ENCODE assay signal across 17 cellular contexts in the genomic region with DNA sequence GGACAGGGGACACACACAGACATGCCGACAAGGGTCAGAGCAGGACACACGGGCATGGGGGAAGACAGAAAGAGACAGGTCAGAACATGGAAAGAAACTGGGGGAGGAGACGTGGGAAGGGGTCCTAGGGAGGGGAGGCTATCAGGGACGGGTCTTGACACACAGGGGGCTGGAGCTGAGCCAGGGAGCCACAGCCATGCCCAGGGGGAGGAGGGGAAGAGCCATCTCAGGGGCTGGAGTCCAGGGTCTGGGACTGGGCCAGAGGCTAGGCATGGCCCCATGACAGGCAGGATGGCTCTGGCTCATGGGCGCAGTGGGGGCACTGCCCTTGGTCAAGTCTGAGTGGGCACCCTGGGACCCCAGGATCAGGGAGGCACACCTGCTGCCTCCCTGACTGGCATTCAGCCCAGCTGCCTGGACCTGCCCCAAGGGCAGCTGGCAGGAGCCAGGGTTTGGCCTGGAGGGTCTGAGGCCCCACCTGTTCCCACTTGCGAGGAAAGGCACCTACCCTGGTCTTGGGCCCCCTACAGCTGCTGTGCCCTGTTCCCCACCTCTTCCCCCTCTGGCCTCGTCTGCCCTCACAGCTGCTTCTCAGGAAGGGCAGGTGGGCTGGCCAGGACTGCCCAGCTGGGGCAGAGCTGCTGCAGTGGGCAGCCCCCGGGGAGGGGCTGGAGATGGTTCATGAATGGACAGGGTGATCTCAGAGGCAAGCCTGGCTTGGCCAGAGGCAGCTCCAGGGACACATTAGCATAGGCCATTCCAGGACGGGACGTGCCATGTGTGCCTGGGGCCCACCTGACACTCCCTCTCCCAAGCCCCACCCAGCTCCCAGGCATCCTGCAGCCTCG. TPM values are rescaled to one million over a fixed set of nuclear protein-coding genes. Genes with fewer than 3 reads are reported as not detected.
A peak's percentile ranks its signal among the peaks of the same experiment; 100 is the strongest.
DNase-seq lines count a peak whose midpoint lies in the region; ATAC-seq, FAIRE-seq and TF ChIP-seq lines count a peak whose summit lies in the region.
"Had no signal": no experiment of that assay in that cellular context is flagged by ENCODE, and none has a peak within 500 bp of the region (broad histone marks: within the 10 kb centered on the region; RNA-seq: fewer than 3 reads in every experiment).

No MANE protein-coding gene starts in this region.

- H3K36me3 Mint-ChIP-seq in endodermal cell (ENCODE audit: low read depth) (peaks cover 34% of the 10 kb centered on the region), neural progenitor cell (peaks cover 2% of the 10 kb centered on the region)

- no peaks in the 10 kb centered on the region for H3K9me3 Mint-ChIP-seq in endodermal cell
- no peaks in the 10 kb centered on the region for H3K9me3 Mint-ChIP-seq in neural progenitor cell

- intact Hi-C loops in transverse colon (cut with DNase I; ENCODE audit: low total_unique reads) = loop anchor here (5.0 kb wide), 1 partner anchor 462 kb away; no protein-coding TSS in a partner anchor

- TF ChIP-seq RAD21 in SK-N-SH (IDR thresholded peaks at IDR 0.05; ENCODE audit: low read length) = no peak

- no peaks in the 10 kb centered on the region for H3K27me3 Mint-ChIP-seq in endodermal cell (ENCODE audit: insufficient read depth)
- peaks cover 2% of the 10 kb centered on the region for H3K27me3 Mint-ChIP-seq in neural progenitor cell (ENCODE audit: insufficient read depth, low read depth)

- H3K4me3 ChIP-seq in SK-N-SH (ENCODE audit: low read depth in 2 of 2, low read length in 1 of 2) = no peak overlapping the region
- no peak overlapping the region for H3K4me3 ChIP-seq in endodermal cell (ENCODE audit: low read length)
- H3K4me3 ChIP-seq in neural progenitor cell = no peak overlapping the region
- no peak overlapping the region for H3K4me3 ChIP-seq in transverse colon

- no peak overlapping the region for H3K4me2 ChIP-seq in SK-N-SH
- H3K4me2 ChIP-seq in neural progenitor cell = no peak overlapping the region

- no peak overlapping the region for H3K9ac ChIP-seq in SK-N-SH
- no peak overlapping the region for H3K9ac ChIP-seq in endodermal cell (ENCODE audit: extremely low read depth, low read length, poor library complexity, severe bottlenecking)
- H3K9ac ChIP-seq in neural progenitor cell = no peak overlapping the region
- H3K9ac ChIP-seq: parathyroid adenoma had no signal

- WGBS in SK-N-SH (ENCODE audit: low lambda C conversion rate) = 78% methylated on average over 7 of the region's 11 CpGs
- 89 to 92% methylated on average over 5 to 11 of the region's 11 CpGs for WGBS in endodermal cell (ENCODE audit: insufficient coverage in 1 of 2, insufficient read length in 1 of 2), 2 experiments
- 66% methylated on average over 7 of the region's 11 CpGs; no CpG with 5 or more reads in 1 of the 2 donors for WGBS in transverse colon (ENCODE audit: low coverage in 1 of 2), 2 donors

- no peaks in the 10 kb centered on the region for H4K20me1 ChIP-seq in SK-N-SH (ENCODE audit: insufficient read depth)
- H4K20me1 ChIP-seq in neural progenitor cell (ENCODE audit: low read depth) = no peaks in the 10 kb centered on the region

- no peak for FAIRE-seq in H54 (lab: Jason Lieb, UNC)
- FAIRE-seq: H1 had no signal

- H3K9me3 ChIP-seq in SK-N-SH (no peaks in the 10 kb centered on the region), endodermal cell (ENCODE audit: control insufficient read depth, low read length) (no peaks in the 10 kb centered on the region), neural progenitor cell (ENCODE audit: low read depth) (no peaks in the 10 kb centered on the region), transverse colon (no peaks in the 10 kb centered on the region)

- DNase-seq in SK-N-SH (peak; percentile 55), endodermal cell (no peak), neural progenitor cell (ENCODE audit: low spot score) (no peak), transverse colon (no peak), H54 (ENCODE audit: insufficient read length, low spot score) (no peak), HT-29 (ENCODE audit: low spot score) (no peak), AG08395 (ENCODE audit: low spot score) (no peak)
- DNase-seq: activated CD4-positive, alpha-beta T cell treated with anti-CD3 and anti-CD28 coated beads, Interleukin-2, amount 50 U/mL, for 1 hour; mesendoderm; NCI-H2029; NCI-H774; RPMI8226; stimulated activated CD4-positive, alpha-beta T cell treated with anti-CD3 and anti-CD28 coated beads, Interleukin-1b, Interleukin-23, amount 100 ng/mL, for 48 hours; T-helper 9 cell had no signal

- CTCF ChIA-PET in SK-N-SH (lab: Yijun Ruan, JAX) = no interaction called here

- H3K27ac ChIP-seq in SK-N-SH (ENCODE audit: low read depth in 2 of 2, low read length in 1 of 2) (no peak overlapping the region), endodermal cell (ENCODE audit: low read depth, low read length) (no peak overlapping the region), neural progenitor cell (no peak overlapping the region), transverse colon (peak overlapping the region; percentile 19 to 98 (median 94))
- H3K27ac ChIP-seq: parathyroid adenoma had no signal

- no peak overlapping the region for H3K4me3 Mint-ChIP-seq in endodermal cell
- H3K4me3 Mint-ChIP-seq in neural progenitor cell = no peak overlapping the region

- H3F3A ChIP-seq in SK-N-SH (replicated peaks; ENCODE audit: insufficient read depth) (no peaks in the 10 kb centered on the region), neural progenitor cell (ENCODE audit: low read depth) (no peaks in the 10 kb centered on the region)

- no peaks in the 10 kb centered on the region for H3K9me2 ChIP-seq in SK-N-SH

- in situ Hi-C loops in transverse colon (cut with MboI; ENCODE audit: low pct_ligation_motif_present in 1 of 4, low pct_unique_long_range_greater_than_20kb in 1 of 4, low sequenced_read_pairs in 3 of 4) = no loop called here

- TF ChIP-seq CTCF in SK-N-SH (IDR thresholded peaks at IDR 0.05) = no peak
- TF ChIP-seq CTCF in endodermal cell (conservative IDR thresholded peaks at IDR 0.05) = no peak
- TF ChIP-seq CTCF in neural progenitor cell (IDR thresholded peaks at IDR 0.05) = no peak
- TF ChIP-seq CTCF in transverse colon (IDR thresholded peaks at IDR 0.05) = no peak

- peaks cover 3 to 24% of the 10 kb centered on the region in 2 experiments for H3K36me3 ChIP-seq in SK-N-SH (replicated peaks in 1 of 2; ENCODE audit: control insufficient read depth in 1 of 2, insufficient read depth in 2 of 2, low read length in 1 of 2)
- H3K36me3 ChIP-seq in endodermal cell (ENCODE audit: control insufficient read depth, insufficient read depth, low read length) = peaks cover 71% of the 10 kb centered on the region
- H3K36me3 ChIP-seq in neural progenitor cell = no peaks in the 10 kb centered on the region
- H3K36me3 ChIP-seq in transverse colon = peaks cover 0 to 10% (median 5%) of the 10 kb centered on the region in 4 donors

- H3K4me1 Mint-ChIP-seq in endodermal cell (peaks cover 10% of the 10 kb centered on the region), neural progenitor cell (peaks cover 7% of the 10 kb centered on the region)

- POLR2A ChIA-PET in SK-N-SH (lab: Yijun Ruan, JAX) = no interaction called here

- peaks cover 0 to 13% of the 10 kb centered on the region in 2 experiments; a peak in 1 of 4 replicates for H3K4me1 ChIP-seq in SK-N-SH (ENCODE audit: control insufficient read depth in 1 of 2, insufficient read depth in 2 of 2, low read depth in 1 of 2, low read length in 1 of 2)
- H3K4me1 ChIP-seq in endodermal cell (ENCODE audit: control insufficient read depth, insufficient read depth, low read length) = peaks cover 3% of the 10 kb centered on the region
- H3K4me1 ChIP-seq in neural progenitor cell = peaks cover 6% of the 10 kb centered on the region
- peaks cover 33 to 42% (median 38%) of the 10 kb centered on the region in 4 donors for H3K4me1 ChIP-seq in transverse colon

- TF ChIP-seq EP300 in SK-N-SH (IDR thresholded peaks at IDR 0.05; ENCODE audit: borderline replicate concordance in 1 of 2, low read depth in 1 of 2, low read length in 1 of 2) (no peak), transverse colon (IDR thresholded peaks at IDR 0.05; ENCODE audit: low read depth) (no peak)

- no peak for ATAC-seq in SK-N-SH treated with all-trans-retinoic acid at 6 μM for 48 hours

- no peak for TF ChIP-seq POLR2A in transverse colon (IDR thresholded peaks at IDR 0.05)
- TF ChIP-seq POLR2A in H54 (IDR thresholded peaks at IDR 0.05; ENCODE audit: low read depth, low read length) = no peak

- H3K79me2 ChIP-seq in SK-N-SH (ENCODE audit: insufficient read depth) (peaks cover 4% of the 10 kb centered on the region; the same call in 1 of the 2 replicates), neural progenitor cell (ENCODE audit: low read depth) (no peaks in the 10 kb centered on the region)
- H3K79me2 ChIP-seq: parathyroid adenoma had no signal

- H3K27ac Mint-ChIP-seq in endodermal cell (peak overlapping the region; percentile 83), neural progenitor cell (peak overlapping the region; percentile 23)

- no peak overlapping the region for H2AFZ ChIP-seq in SK-N-SH (ENCODE audit: low read depth)
- H2AFZ ChIP-seq in neural progenitor cell (replicated peaks) = no peak overlapping the region
- H2AFZ ChIP-seq: parathyroid adenoma had no signal

- H3K27me3 ChIP-seq in SK-N-SH (ENCODE audit: insufficient read depth) = no peaks in the 10 kb centered on the region
- H3K27me3 ChIP-seq in endodermal cell (ENCODE audit: control insufficient read depth, insufficient read depth, low read length, poor library complexity, severe bottlenecking) = no peaks in the 10 kb centered on the region
- H3K27me3 ChIP-seq in neural progenitor cell = no peaks in the 10 kb centered on the region
- H3K27me3 ChIP-seq in transverse colon = no peaks in the 10 kb centered on the region

TF ChIP-seq in SK-N-SH treated with all-trans-retinoic acid at 6 μM for 48 hours, 23 proteins besides CTCF, POLR2A, EP300 and RAD21 (continues in another document):
- TF ChIP-seq ZFP3 (CRISPR knock-in tag; IDR thresholded peaks at IDR 0.05) = no peak
- TF ChIP-seq BACH2 (CRISPR knock-in tag; IDR thresholded peaks at IDR 0.05; ENCODE audit: borderline replicate concordance) = no peak

RNA-seq across cellular contexts. Expression of gene HSPG2, which starts 42.9 kb away (rescaled TPM):
- polyA plus RNA-seq in SK-N-SH (2012; rRNA removed) = 10.7 and 28.9 TPM in 2 replicates
- polyA plus RNA-seq in SK-N-SH (2012; cell fraction: cytosol; rRNA removed) = 10.2 and 22.9 TPM in 2 replicates
- polyA plus RNA-seq in SK-N-SH (2012; cell fraction: nucleus; rRNA removed) = 112 and 128 TPM in 2 replicates
- total RNA-seq in endodermal cell = 100 to 1,000 TPM; 222 to 227 TPM
- polyA plus RNA-seq in endodermal cell (2013, experiment 1 of 2) = 74.9 TPM
- polyA plus RNA-seq in endodermal cell (2013, experiment 2 of 2) = 76.7 TPM
- 6.9 and 23.6 TPM in 2 replicates for total RNA-seq in neural progenitor cell (ENCODE audit: low replicate concordance)
- total RNA-seq in transverse colon = 100 to 1,000 TPM; 107 to 343 (median 228) TPM
- 163 and 235 TPM in 2 replicates for total RNA-seq in HT-29 (2014; rRNA removed; shearing (Covaris generic))

Comparison
In these comparisons a context has a peak if more than half of its experiments do, and no peak if none do; other contexts are left out.
1. H3K27ac ChIP-seq: peak in transverse colon (4 of 4); none in SK-N-SH (0 of 2), endodermal cell (single experiment) and neural progenitor cell (single experiment).